1 cellular context compared by ENCODE assay signal in genomic region chr5:163505475-163506457, GRCh38.
TF ChIP-seq lines count a peak whose summit lies in the region.

TSS of gene MAT2B (plus strand) at chr5:163505619. CDS start at chr5:163505687, 68 bp downstream.

TF ChIP-seq in HepG2, 621 proteins besides CTCF, POLR2A, EP300 and RAD21 (continued from another document and continues in another):
- TF ChIP-seq FOXK1 (CRISPR knock-in tag; IDR thresholded peaks at IDR 0.05; ENCODE audit: borderline replicate concordance, low read depth) (peak; percentile 95), PATZ1 (CRISPR knock-in tag; IDR thresholded peaks at IDR 0.05) (peak; percentile 75), ZSCAN21 (CRISPR knock-in tag; IDR thresholded peaks at IDR 0.05; ENCODE audit: borderline replicate concordance) (peak; percentile 27; the same call in 1 of the 2 replicates), BHLHE40 (IDR thresholded peaks at IDR 0.05; ENCODE audit: low read length) (no peak), E2F2 (CRISPR knock-in tag; IDR thresholded peaks at IDR 0.05; ENCODE audit: borderline replicate concordance) (no peak), ARID4A (CRISPR knock-in tag; IDR thresholded peaks at IDR 0.05; ENCODE audit: borderline replicate concordance) (peak; percentile 90; the same call in 1 of the 2 replicates), MEF2D (CRISPR knock-in tag; IDR thresholded peaks at IDR 0.05) (peak; percentile 64; the same call in 1 of the 2 replicates), ZNF407 (CRISPR knock-in tag; IDR thresholded peaks at IDR 0.05; ENCODE audit: not compliant biosample characterization) (peak; percentile 55), ZNF761 (CRISPR knock-in tag; conservative IDR thresholded peaks at IDR 0.05) (0 out of 2 replicates have a peak, but pooled peaks have one; percentile 57), ZBTB39 (CRISPR knock-in tag; IDR thresholded peaks at IDR 0.05) (0 out of 2 replicates have a peak, but pooled peaks have one; percentile 25), MXD3 (CRISPR knock-in tag; IDR thresholded peaks at IDR 0.05) (peak; percentile 88), NFYB (CRISPR knock-in tag; IDR thresholded peaks at IDR 0.05) (peak; percentile 93), BORCS8-MEF2B (CRISPR knock-in tag; IDR thresholded peaks at IDR 0.05) (peak; percentile 62; the same call in 1 of the 2 replicates), RBFOX2 (IDR thresholded peaks at IDR 0.05; ENCODE audit: low read depth, low read length) (peak; percentile 98), HIVEP1 (CRISPR knock-in tag; IDR thresholded peaks at IDR 0.05) (peak; percentile 69; the same call in 1 of the 2 replicates), TBX2 (CRISPR knock-in tag; IDR thresholded peaks at IDR 0.05; ENCODE audit: borderline replicate concordance) (peak; percentile 37; the same call in 1 of the 2 replicates), ZNF629 (CRISPR knock-in tag; conservative IDR thresholded peaks at IDR 0.05) (no peak; the same call in 1 of the 2 replicates), ZNF12 (CRISPR knock-in tag; IDR thresholded peaks at IDR 0.05) (peak; percentile 13; the same call in 1 of the 2 replicates), ZNF562 (CRISPR knock-in tag; IDR thresholded peaks at IDR 0.05; ENCODE audit: borderline replicate concordance) (no peak), ERF (CRISPR knock-in tag; IDR thresholded peaks at IDR 0.05) (peak; percentile 81), ZNF264 (CRISPR knock-in tag; IDR thresholded peaks at IDR 0.05) (no peak; the same call in 1 of the 2 replicates), NFYC (CRISPR knock-in tag; IDR thresholded peaks at IDR 0.05) (peak; percentile 92), FOXK2 (IDR thresholded peaks at IDR 0.05) (peak; percentile 76), ZNF572 (CRISPR knock-in tag; IDR thresholded peaks at IDR 0.05) (no peak), HBP1 (CRISPR knock-in tag; IDR thresholded peaks at IDR 0.05; ENCODE audit: low read depth) (0 out of 2 replicates have a peak, but pooled peaks have one; percentile 32), IRF2 (CRISPR knock-in tag; IDR thresholded peaks at IDR 0.05) (peak; percentile 91), CEBPG (CRISPR knock-in tag; IDR thresholded peaks at IDR 0.05) (no peak), UBTF (CRISPR knock-in tag; IDR thresholded peaks at IDR 0.05) (peak; percentile 91), ZNF850 (CRISPR knock-in tag; conservative IDR thresholded peaks at IDR 0.05) (0 out of 2 replicates have a peak, but pooled peaks have one; percentile 63), HNRNPK (IDR thresholded peaks at IDR 0.05; ENCODE audit: low read depth, low read length, poor library complexity, severe bottlenecking) (no peak), ZNF205 (CRISPR knock-in tag; IDR thresholded peaks at IDR 0.05) (no peak; the same call in 1 of the 2 replicates), ZNF468 (CRISPR knock-in tag; IDR thresholded peaks at IDR 0.05) (no peak), ZNF878 (CRISPR knock-in tag; IDR thresholded peaks at IDR 0.05) (no peak)
